In the genomic region with DNA sequence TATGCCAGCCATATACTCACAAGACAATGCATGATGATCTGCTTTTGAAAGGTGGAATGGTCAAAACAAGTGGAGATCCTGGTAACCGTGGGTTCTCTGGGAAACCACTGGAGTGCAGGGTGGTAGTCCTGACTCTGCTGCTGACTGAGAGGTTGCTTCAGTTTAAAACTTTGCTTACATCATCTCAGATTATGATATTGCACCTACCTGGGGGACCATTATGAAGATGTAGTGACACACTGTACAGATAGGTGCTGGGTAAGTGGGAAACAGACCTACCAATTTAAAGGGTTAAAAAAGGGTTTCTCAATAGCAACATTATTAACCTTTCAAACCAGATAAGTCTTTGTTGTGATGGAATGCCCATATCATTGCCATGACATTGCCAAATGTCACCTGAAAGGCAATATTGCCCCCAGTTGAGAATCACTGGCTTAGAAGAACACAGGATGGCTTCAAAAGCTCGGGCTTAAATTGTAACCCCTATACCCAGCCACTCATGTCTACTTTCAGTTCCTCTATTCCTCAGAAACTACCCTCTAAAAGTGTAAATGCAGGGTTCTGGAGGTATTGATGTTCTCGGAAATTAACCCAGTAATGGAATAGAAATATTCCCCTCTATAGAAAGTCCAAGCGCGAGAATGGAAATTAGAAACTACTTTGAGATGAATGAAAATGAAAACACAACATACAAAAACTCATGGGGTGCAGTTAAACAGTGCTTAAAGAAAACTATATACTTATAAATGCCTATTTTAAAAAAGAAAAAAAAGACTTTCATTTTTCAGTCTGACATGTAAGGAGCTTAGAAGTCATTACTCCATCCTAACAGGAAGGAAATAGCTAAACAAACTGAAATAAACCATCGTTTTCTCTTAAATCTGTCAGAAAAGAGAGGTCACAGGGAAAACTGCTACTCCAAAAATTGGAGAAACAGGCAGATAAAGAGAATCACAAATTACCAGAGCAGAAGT, we compare ENCODE assay signal across 9 cellular contexts.
DNase-seq lines count a peak whose midpoint lies in the region; ATAC-seq, FAIRE-seq and TF ChIP-seq lines count a peak whose summit lies in the region.
"Had no signal": no experiment of that assay in that cellular context is flagged by ENCODE, and none has a peak within 500 bp of the region (broad histone marks: within the 10 kb centered on the region; RNA-seq: fewer than 3 reads in every experiment).

No MANE protein-coding gene starts in this region.

- H3K4me3 Mint-ChIP-seq in activated CD8-positive, alpha-beta T cell treated with anti-CD3 and anti-CD28 coated beads for 36 hours = peak overlapping the region; percentile 58

- H3K27me3 Mint-ChIP-seq in activated CD8-positive, alpha-beta T cell treated with anti-CD3 and anti-CD28 coated beads for 36 hours = no peaks in the 10 kb centered on the region

- DNase-seq in GDM1 (lab: John Stamatoyannopoulos, UW) = peak; percentile 8
- DNase-seq in activated CD8-positive, alpha-beta T cell treated with anti-CD3 and anti-CD28 coated beads for 36 hours = no peak
- no peak for DNase-seq in OCI-M2 (lab: John Stamatoyannopoulos, UW; ENCODE audit: unreplicated experiment)
- DNase-seq in vagina (ENCODE audit: extremely low spot score in 2 of 2) = no peak
- DNase-seq in D721Med (ENCODE audit: insufficient read length, low spot score) = no peak
- no peak for DNase-seq in MG63

- no peak overlapping the region for H3K4me3 ChIP-seq in vagina
- no peak overlapping the region for H3K4me3 ChIP-seq in MG63
- H3K4me3 ChIP-seq: suprapubic skin had no signal

- H3K9me3 ChIP-seq in vagina (no peaks in the 10 kb centered on the region), MG63 (no peaks in the 10 kb centered on the region)
- H3K9me3 ChIP-seq: suprapubic skin had no signal

- H3K4me1 ChIP-seq in vagina = no peaks in the 10 kb centered on the region
- H3K4me1 ChIP-seq: suprapubic skin had no signal

- TF ChIP-seq CTCF in activated CD8-positive, alpha-beta T cell treated with anti-CD3 and anti-CD28 coated beads for 36 hours (IDR thresholded peaks at IDR 0.05) = no peak
- TF ChIP-seq CTCF in vagina (IDR thresholded peaks at IDR 0.05) (no peak), D721Med (IDR thresholded peaks at IDR 0.05; ENCODE audit: insufficient read depth, missing control alignments) (no peak)

- H3K36me3 ChIP-seq in vagina = no peaks in the 10 kb centered on the region
- no peaks in the 10 kb centered on the region for H3K36me3 ChIP-seq in MG63
- H3K36me3 ChIP-seq: suprapubic skin had no signal

- CTCF ChIA-PET in activated CD8-positive, alpha-beta T cell treated with anti-CD3 and anti-CD28 coated beads for 36 hours (lab: Charles Lee) = interaction anchor here (0.8 to 2.6 kb wide), 4 partner anchors 13 to 211 kb away, joined by 3 to 11 read pairs (median 4); no protein-coding TSS in a partner anchor

- H3K27ac ChIP-seq in vagina = no peak overlapping the region
- H3K27ac ChIP-seq: suprapubic skin had no signal

- peaks cover 65% of the 10 kb centered on the region for H3K4me1 Mint-ChIP-seq in activated CD8-positive, alpha-beta T cell treated with anti-CD3 and anti-CD28 coated beads for 36 hours (ENCODE audit: low read depth)

- no peaks in the 10 kb centered on the region for H3K9me3 Mint-ChIP-seq in activated CD8-positive, alpha-beta T cell treated with anti-CD3 and anti-CD28 coated beads for 36 hours

- no peaks in the 10 kb centered on the region for H3K27me3 ChIP-seq in vagina
- H3K27me3 ChIP-seq in MG63 = no peaks in the 10 kb centered on the region
- H3K27me3 ChIP-seq: suprapubic skin had no signal

- H3K36me3 Mint-ChIP-seq in activated CD8-positive, alpha-beta T cell treated with anti-CD3 and anti-CD28 coated beads for 36 hours (ENCODE audit: low read depth) = peaks cover 5% of the 10 kb centered on the region

- POLR2A ChIA-PET in activated CD8-positive, alpha-beta T cell treated with anti-CD3 and anti-CD28 coated beads for 36 hours (lab: Charles Lee) = interaction anchor here (0.6 to 1.3 kb wide), 4 partner anchors 13 to 165 kb away, joined by 3 to 4 read pairs (median 3); partner anchors contain the start of gene RBMX

- peak overlapping the region; percentile 94 for H3K27ac Mint-ChIP-seq in activated CD8-positive, alpha-beta T cell treated with anti-CD3 and anti-CD28 coated beads for 36 hours

- TF ChIP-seq POLR2A in vagina (IDR thresholded peaks at IDR 0.05) = no peak

- ATAC-seq in GM19438 (IDR thresholded peaks at IDR 0.05; ENCODE audit: low read depth, unreplicated experiment) (peak; percentile 88), HG03108 (IDR thresholded peaks at IDR 0.05; ENCODE audit: unreplicated experiment) (peak; percentile 70)
- ATAC-seq in activated CD8-positive, alpha-beta T cell treated with anti-CD3 and anti-CD28 coated beads for 36 hours = peak; percentile 46

- intact Hi-C loops in activated CD8-positive, alpha-beta T cell treated with anti-CD3 and anti-CD28 coated beads for 36 hours (cut with micrococcal nuclease) = loop anchor here (5.0 to 10.0 kb wide), 3 partner anchors 50 to 212 kb away; no protein-coding TSS in a partner anchor
- intact Hi-C loops in vagina (cut with DNase I) = no loop called here

- no peak for FAIRE-seq in D721Med (lab: Jason Lieb, UNC)
